Comparison of ENCODE assay signal across 18 cellular contexts in genomic region chr16:53668869-53669268, GRCh38.
"Had no signal": no experiment of that assay in that cellular context is flagged by ENCODE, and none has a peak within 500 bp of the region (broad histone marks: within the 10 kb centered on the region; RNA-seq: fewer than 3 reads in every experiment).

No MANE protein-coding gene starts in this region.

- H3K36me3 ChIP-seq: heart left ventricle, neutrophil, upper lobe of right lung, vagina had no signal

- H3K27ac Mint-ChIP-seq: naive thymus-derived CD4-positive, alpha-beta T cell; nephron progenitor cell; stimulated activated memory B cell treated with anti-CD40 and anti-IgM and Interleukin-4, amounts not matched to agents 10 μg/mL and 1 μg/mL and 100 μg/mL, for 72 hours; stimulated activated naive CD8-positive, alpha-beta T cell treated with anti-CD3 and anti-CD28 coated beads, Interleukin-15, Interleukin-2, amounts not matched to agents 100 ng/mL and 50 ng/mL, for 24 hours had no signal

- H3K4me1 Mint-ChIP-seq: nephron progenitor cell; stimulated activated memory B cell treated with anti-CD40 and anti-IgM and Interleukin-4, amounts not matched to agents 10 μg/mL and 1 μg/mL and 100 μg/mL, for 72 hours had no signal

- FAIRE-seq: frontal cortex had no signal

- H3K27me3 ChIP-seq: dorsolateral prefrontal cortex, heart left ventricle, neutrophil, tibial nerve, upper lobe of right lung, vagina had no signal

- H3K9me3 ChIP-seq: heart left ventricle, neutrophil, tibial nerve, upper lobe of right lung, vagina had no signal

- H3K27ac ChIP-seq: dorsolateral prefrontal cortex, heart left ventricle, neutrophil, tibial nerve, upper lobe of right lung, vagina had no signal

- H3K4me3 Mint-ChIP-seq: naive thymus-derived CD4-positive, alpha-beta T cell; nephron progenitor cell; stimulated activated memory B cell treated with anti-CD40 and anti-IgM and Interleukin-4, amounts not matched to agents 10 μg/mL and 1 μg/mL and 100 μg/mL, for 72 hours; stimulated activated naive CD8-positive, alpha-beta T cell treated with anti-CD3 and anti-CD28 coated beads, Interleukin-15, Interleukin-2, amounts not matched to agents 100 ng/mL and 50 ng/mL, for 24 hours had no signal

- H3K9me3 Mint-ChIP-seq: naive thymus-derived CD4-positive, alpha-beta T cell; nephron progenitor cell; stimulated activated memory B cell treated with anti-CD40 and anti-IgM and Interleukin-4, amounts not matched to agents 10 μg/mL and 1 μg/mL and 100 μg/mL, for 72 hours; stimulated activated naive CD8-positive, alpha-beta T cell treated with anti-CD3 and anti-CD28 coated beads, Interleukin-15, Interleukin-2, amounts not matched to agents 100 ng/mL and 50 ng/mL, for 24 hours had no signal

- H3K27me3 Mint-ChIP-seq: naive thymus-derived CD4-positive, alpha-beta T cell; stimulated activated memory B cell treated with anti-CD40 and anti-IgM and Interleukin-4, amounts not matched to agents 10 μg/mL and 1 μg/mL and 100 μg/mL, for 72 hours; stimulated activated naive CD8-positive, alpha-beta T cell treated with anti-CD3 and anti-CD28 coated beads, Interleukin-15, Interleukin-2, amounts not matched to agents 100 ng/mL and 50 ng/mL, for 24 hours had no signal

- H3K4me1 ChIP-seq: tibial nerve, upper lobe of right lung, vagina had no signal

- DNase-seq: cortex of kidney; dorsolateral prefrontal cortex; effector CD8-positive, alpha-beta T cell; heart left ventricle; hypothalamus; kidney glomerular epithelial cell; mesendoderm; naive thymus-derived CD4-positive, alpha-beta T cell; nephron progenitor cell; right cardiac atrium; stimulated activated CD4-positive, alpha-beta T cell treated with anti-CD3 and anti-CD28 coated beads, Interleukin-4, amount 100 ng/mL, for 1 hour; upper lobe of right lung had no signal

- H3K4me3 ChIP-seq: dorsolateral prefrontal cortex, heart left ventricle, tibial nerve, upper lobe of right lung, vagina had no signal

- H3K36me3 Mint-ChIP-seq: stimulated activated memory B cell treated with anti-CD40 and anti-IgM and Interleukin-4, amounts not matched to agents 10 μg/mL and 1 μg/mL and 100 μg/mL, for 72 hours had no signal
